Comparison of ENCODE assay signal across 9 cellular contexts in the genomic region with DNA sequence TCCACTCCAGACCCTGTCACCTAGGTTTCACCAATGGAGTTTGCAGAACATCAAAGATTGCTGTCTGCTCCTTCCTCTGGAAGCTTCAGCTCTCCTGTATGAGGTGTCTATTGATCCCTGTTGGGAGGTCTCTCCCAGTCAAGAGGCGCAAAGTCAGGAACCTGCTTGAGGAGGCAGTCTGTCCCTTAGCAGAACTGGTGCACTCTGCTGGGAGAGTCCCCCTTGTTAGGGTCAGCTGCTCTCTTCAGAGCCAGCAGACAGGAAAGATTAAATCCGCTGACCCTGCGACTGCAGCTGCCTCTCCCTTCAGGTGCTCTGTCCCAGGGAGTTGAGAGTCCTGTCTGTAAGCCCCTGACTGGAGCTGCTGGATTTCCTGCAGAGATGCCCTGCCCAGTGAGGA.
"Had no signal": no experiment of that assay in that cellular context is flagged by ENCODE, and none has a peak within 500 bp of the region (broad histone marks: within the 10 kb centered on the region; RNA-seq: fewer than 3 reads in every experiment).

No MANE protein-coding gene starts in this region.

- H3K4me3 ChIP-seq: GM23248, HAP-1, K562 had no signal

- H3K9ac ChIP-seq: GM23248 had no signal

- FAIRE-seq: K562 had no signal

- H3K27ac Mint-ChIP-seq: HFFc6 had no signal

- H3K4me1 ChIP-seq: HAP-1 had no signal

- H2AFZ ChIP-seq: GM23248 had no signal

- H3K9me3 Mint-ChIP-seq: HFFc6 had no signal

- H3K4me3 Mint-ChIP-seq: HFFc6 had no signal

- H3K36me3 ChIP-seq: HAP-1 had no signal

- H3K27ac ChIP-seq: GM23248, HL-60 had no signal

- ATAC-seq: HCT116, K562 had no signal

- DNase-seq: GM23248, GOT3, H7, HFFc6, IMR-90 had no signal
